25 cellular contexts compared by ENCODE assay signal in the genomic region with DNA sequence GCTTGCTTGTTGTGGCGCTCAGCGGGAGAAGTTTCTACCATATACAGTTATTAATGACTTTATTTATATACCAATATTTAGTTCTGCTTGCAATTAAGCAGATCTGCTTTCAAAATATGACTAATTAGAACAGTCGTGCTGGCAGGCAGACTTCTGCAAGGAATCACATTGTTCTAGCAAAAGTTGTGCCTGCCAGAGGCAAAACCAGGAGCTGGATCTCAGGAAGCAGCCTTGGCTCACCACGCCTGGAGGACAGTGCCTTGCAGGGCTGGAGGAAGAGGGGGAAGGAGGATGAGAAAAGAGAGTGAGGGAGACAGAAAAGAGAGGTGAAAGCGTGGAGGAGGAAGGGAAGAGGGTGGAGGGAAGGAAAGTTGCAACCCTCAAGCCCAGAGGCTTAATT.
"Had no signal": no experiment of that assay in that cellular context is flagged by ENCODE, and none has a peak within 500 bp of the region (broad histone marks: within the 10 kb centered on the region; RNA-seq: fewer than 3 reads in every experiment).

No MANE protein-coding gene starts in this region.

- H3K79me2 ChIP-seq: hepatocyte had no signal

- H3K4me3 ChIP-seq: hepatocyte, left ventricle myocardium inferior, lung, ovary, right atrium auricular region, skin epidermis, stomach, testis, thyroid gland, upper lobe of right lung had no signal

- H2AFZ ChIP-seq: hepatocyte had no signal

- H3K4me2 ChIP-seq: hepatocyte had no signal

- DNase-seq: islet precursor cell; left ventricle myocardium inferior; mesendoderm; naive B cell; natural killer cell; occipital lobe; ovary; stimulated activated CD4-positive, alpha-beta T cell treated with anti-CD3 and anti-CD28 coated beads, Interleukin-12 subunit alpha, Interleukin-12 subunit beta, amount 100 ng/mL, for 4 hours; stimulated activated CD4-positive, alpha-beta T cell treated with anti-CD3 and anti-CD28 coated beads, Interleukin-15, amount 100 ng/mL, for 24 hours; stimulated activated CD4-positive, alpha-beta T cell treated with anti-CD3 and anti-CD28 coated beads, Interleukin-2, amount 100 ng/mL, for 24 hours; stimulated activated CD4-positive, alpha-beta T cell treated with anti-CD3 and anti-CD28 coated beads, Interleukin-4, amount 100 ng/mL, for 1 hour; stimulated activated naive B cell treated with anti-CD40 and anti-IgM and Interleukin-4, amounts not matched to agents 10 μg/mL and 1 μg/mL and 100 μg/mL, for 72 hours; stimulated activated naive CD8-positive, alpha-beta T cell treated with anti-CD3 and anti-CD28 coated beads, Interleukin-15, Interleukin-2, amounts not matched to agents 100 U/mL and 50 U/mL, for 24 hours; stomach; thyroid gland; trophoblast cell; upper lobe of right lung had no signal

- FAIRE-seq: urothelium cell line had no signal

- H3K27ac ChIP-seq: hepatocyte, left ventricle myocardium inferior, neutrophil, ovary, right atrium auricular region, skin epidermis, stomach, testis, thyroid gland, upper lobe of right lung had no signal

- ATAC-seq: natural killer cell; sciatic nerve; stimulated activated naive B cell treated with anti-CD40 and anti-IgM and Interleukin-4, amounts not matched to agents 10 μg/mL and 1 μg/mL and 100 μg/mL, for 72 hours; stimulated activated naive CD8-positive, alpha-beta T cell treated with anti-CD3 and anti-CD28 coated beads, Interleukin-15, Interleukin-2, amounts not matched to agents 100 U/mL and 50 U/mL, for 24 hours; upper lobe of right lung had no signal

- H3K36me3 ChIP-seq: left ventricle myocardium inferior, neutrophil, ovary, right atrium auricular region, stomach, thyroid gland, upper lobe of right lung had no signal

- H3K4me1 ChIP-seq: right atrium auricular region, thyroid gland, upper lobe of right lung had no signal

- H3K27me3 ChIP-seq: hepatocyte, ovary, right atrium auricular region, testis, thyroid gland, upper lobe of right lung had no signal

- H3K9me3 ChIP-seq: left ventricle myocardium inferior, neutrophil, ovary, right atrium auricular region, stomach, testis, thyroid gland, upper lobe of right lung had no signal
